26 cellular contexts compared by ENCODE assay signal in the genomic region with DNA sequence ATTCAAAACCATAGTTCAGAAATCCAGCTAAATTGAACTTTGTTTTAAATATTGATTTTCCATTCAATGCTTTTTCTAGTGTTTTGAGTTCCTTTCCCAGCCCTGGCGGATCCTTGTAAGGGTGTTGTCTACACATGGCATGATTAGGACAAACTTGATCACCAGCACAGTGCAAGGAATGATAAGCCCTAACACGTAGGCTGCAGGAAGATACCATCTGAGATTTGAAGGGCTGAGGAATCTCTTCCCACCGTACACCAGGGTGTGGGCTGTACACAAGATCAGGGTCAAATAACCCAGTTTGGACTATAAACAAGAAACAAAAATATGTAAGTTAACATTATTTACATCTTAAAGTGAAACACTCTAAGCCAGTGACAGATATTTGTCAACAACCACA. TPM values are rescaled to one million over a fixed set of nuclear protein-coding genes. Genes with fewer than 3 reads are reported as not detected.
"Had no signal": no experiment of that assay in that cellular context is flagged by ENCODE, and none has a peak within 500 bp of the region (broad histone marks: within the 10 kb centered on the region; RNA-seq: fewer than 3 reads in every experiment).

No MANE protein-coding gene starts in this region.

- H2AFZ ChIP-seq: parathyroid adenoma had no signal

- H3K79me2 ChIP-seq: parathyroid adenoma had no signal

- H3K27me3 ChIP-seq: heart left ventricle, right atrium auricular region had no signal

- H3K4me1 ChIP-seq: parathyroid adenoma, psoas muscle, right atrium auricular region had no signal

- H3K36me3 ChIP-seq: right atrium auricular region had no signal

- H3K9me3 ChIP-seq: heart left ventricle, psoas muscle, right atrium auricular region had no signal

- H3K27ac ChIP-seq: heart left ventricle, parathyroid adenoma, psoas muscle, right atrium auricular region had no signal

- H3K4me3 ChIP-seq: heart left ventricle, lung, psoas muscle, right atrium auricular region, smooth muscle cell had no signal

- H3K9ac ChIP-seq: parathyroid adenoma had no signal

- DNase-seq: activated CD4-positive, alpha-beta memory T cell treated with anti-CD3 and anti-CD28 coated beads for 36 hours; activated CD4-positive, alpha-beta T cell treated with anti-CD3 and anti-CD28 coated beads, Interleukin-2, amount 10 ng/mL, durations not matched to agents 24 days and 14 days; activated CD4-positive, CD25-positive, alpha-beta regulatory T cell treated with anti-CD3 and anti-CD28 coated beads, Interleukin-2, amount 50 U/mL, for 72 hours; activated CD8-positive, alpha-beta memory T cell treated with anti-CD3 and anti-CD28 coated beads, Interleukin-2, amount 50 U/mL, for 4 hours; activated gamma-delta T cell; activated naive CD4-positive, alpha-beta T cell treated with anti-CD3 and anti-CD28 coated beads, Interleukin-2, amount 50 U/mL, for 16 hours; activated T-cell treated with anti-CD3 and anti-CD28 coated beads, Interleukin-2, amount 50 U/mL, for 24 hours; amniotic stem cell; dermis blood vessel endothelial cell; effector memory CD4-positive, alpha-beta T cell; heart left ventricle; naive B cell; nucleus accumbens; psoas muscle; stimulated activated CD4-positive, alpha-beta T cell treated with anti-CD3 and anti-CD28 coated beads, Interleukin-1b, Interleukin-23, amount 100 ng/mL, for 48 hours; stimulated activated CD4-positive, alpha-beta T cell treated with anti-CD3 and anti-CD28 coated beads, Interleukin-4, amount 100 ng/mL, for 4 hours; stimulated activated CD8-positive, alpha-beta memory T cell treated with anti-CD3 and anti-CD28 coated beads, Interleukin-4, amount 100 ng/mL, for 48 hours; stimulated activated naive CD8-positive, alpha-beta T cell treated with anti-CD3 and anti-CD28 coated beads, Interleukin-15, amount 100 ng/mL, for 72 hours; T-helper 17 cell had no signal

- H3K4me2 ChIP-seq: smooth muscle cell had no signal

- ATAC-seq: stimulated activated memory B cell treated with anti-CD40 and anti-IgM and Interleukin-4, amounts not matched to agents 10 μg/mL and 1 μg/mL and 100 μg/mL, for 72 hours; stimulated activated naive CD8-positive, alpha-beta T cell treated with anti-CD3 and anti-CD28 coated beads, Interleukin-15, amount 100 ng/mL, for 72 hours; T-helper 17 cell had no signal

RNA-seq across cellular contexts. Expression of a gene that starts 27.4 kb away (rescaled TPM):
- total RNA-seq: activated CD4-positive, alpha-beta memory T cell treated with anti-CD3 and anti-CD28 coated beads for 36 hours; activated CD8-positive, alpha-beta memory T cell treated with anti-CD3 and anti-CD28 coated beads for 36 hours; dermis blood vessel endothelial cell had no signal
- polyA plus RNA-seq: neural cell, smooth muscle cell had no signal
